Comparison of ENCODE assay signal across 27 cellular contexts in the genomic region with DNA sequence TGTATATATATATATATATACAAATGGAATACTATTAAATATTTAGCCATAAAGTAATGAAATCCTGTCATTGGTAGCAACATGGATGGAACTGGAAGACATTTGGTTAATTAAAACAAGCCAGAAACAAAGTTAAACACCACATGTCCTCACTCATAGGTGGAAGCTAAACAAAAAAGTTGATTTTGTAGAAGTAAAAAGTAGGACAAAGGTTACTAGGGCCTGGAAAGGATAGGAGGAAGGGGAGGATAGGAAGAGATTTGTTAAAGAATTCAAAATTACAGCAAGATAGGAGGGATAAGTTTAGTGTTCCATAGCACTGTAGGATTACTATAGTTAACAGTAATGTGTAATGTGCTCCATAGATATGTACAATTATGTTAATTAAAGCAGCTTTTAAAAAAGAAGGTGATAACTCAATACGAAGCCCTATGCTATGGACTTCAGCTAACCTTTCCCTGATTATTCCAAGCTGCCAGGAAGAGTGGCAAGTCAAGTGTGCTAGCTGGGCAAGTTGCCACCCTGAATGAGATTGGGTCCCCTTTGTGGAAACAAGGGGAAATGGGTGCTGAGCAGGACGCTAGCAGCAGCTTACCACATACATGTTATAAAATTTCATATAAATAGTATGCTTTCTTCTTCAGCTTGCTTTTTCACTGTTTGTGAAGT. TPM values are rescaled to one million over a fixed set of nuclear protein-coding genes. Genes with fewer than 3 reads are reported as not detected.
DNase-seq lines count a peak whose midpoint lies in the region; ATAC-seq, FAIRE-seq and TF ChIP-seq lines count a peak whose summit lies in the region.
"Had no signal": no experiment of that assay in that cellular context is flagged by ENCODE, and none has a peak within 500 bp of the region (broad histone marks: within the 10 kb centered on the region; RNA-seq: fewer than 3 reads in every experiment).

No MANE protein-coding gene starts in this region.

- no peak overlapping the region for H2AFZ ChIP-seq in hepatocyte

- peak; percentile 64 to 76 (median 70) for ATAC-seq in pancreas
- ATAC-seq in WTC11: no peak
- no peak for ATAC-seq in activated CD8-positive, alpha-beta T cell treated with anti-CD3 and anti-CD28 coated beads for 36 hours
- ATAC-seq: activated naive CD4-positive, alpha-beta T cell treated with anti-CD3 and anti-CD28 coated beads, Interleukin-2, amount 50 U/mL, for 72 hours; activated T-helper 17 cell treated with anti-CD3 and anti-CD28 coated beads, Interleukin-2, amount 50 U/mL, for 72 hours had no signal

- H3K9me3 ChIP-seq in Caco-2: no peaks in the 10 kb centered on the region
- no peaks in the 10 kb centered on the region for H3K9me3 ChIP-seq in hepatocyte (ENCODE audit: low read depth)
- H3K9me3 ChIP-seq in pancreas: no peaks in the 10 kb centered on the region
- H3K9me3 ChIP-seq: BLaER1 treated with 17β-estradiol and CSF1 and Interleukin-3, amounts not matched to agents 10 nM and 100 nM had no signal

- CTCF ChIA-PET in Caco-2 (lab: Charles Lee) (interaction anchor here (0.9 to 1.8 kb wide), 2 partner anchors 9 to 23 kb away, joined by 3 to 4 read pairs; no protein-coding TSS in a partner anchor), WTC11 (lab: Charles Lee) (interaction anchor here (1.9 kb wide), 1 partner anchor 8 kb away, joined by 7 read pairs; no protein-coding TSS in a partner anchor)
- CTCF ChIA-PET in activated CD8-positive, alpha-beta T cell treated with anti-CD3 and anti-CD28 coated beads for 36 hours (lab: Charles Lee): interaction anchor here (0.7 to 1.5 kb wide), 4 partner anchors 9 to 90 kb away, joined by 3 to 4 read pairs (median 3); a partner anchor contains a TSS

- peaks cover 69% of the 10 kb centered on the region for H3K4me1 ChIP-seq in Caco-2
- peaks cover 52% of the 10 kb centered on the region for H3K4me1 ChIP-seq in hepatocyte (ENCODE audit: insufficient read depth)
- H3K4me1 ChIP-seq in pancreas: peaks cover 9 to 21% (median 16%) of the 10 kb centered on the region in 3 donors

- TF ChIP-seq CTCF in Caco-2 (IDR thresholded peaks at IDR 0.05; ENCODE audit: insufficient read depth in 1 of 2, low read depth in 1 of 2, low read length in 1 of 2, severe bottlenecking in 1 of 2, unreplicated experiment in 1 of 2): no peak
- TF ChIP-seq CTCF in hepatocyte (IDR thresholded peaks at IDR 0.05; ENCODE audit: poor library complexity): no peak
- TF ChIP-seq CTCF in pancreas (IDR thresholded peaks at IDR 0.05): no peak
- no peak for TF ChIP-seq CTCF in WTC11 (IDR thresholded peaks at IDR 0.05)
- no peak for TF ChIP-seq CTCF in activated CD8-positive, alpha-beta T cell treated with anti-CD3 and anti-CD28 coated beads for 36 hours (IDR thresholded peaks at IDR 0.05)

- DNase-seq in Caco-2 (no peak), DMS79 treated with DMSO at 0.1 percent for 48 hours (lab: John Stamatoyannopoulos, UW) (peak; percentile 49), hepatocyte (ENCODE audit: low spot score) (no peak), pancreas (peak in 3 of 6 donors; percentile 23 to 50 (median 42)), WTC11 (ENCODE audit: low spot score) (no peak), urothelium cell line (ENCODE audit: low spot score) (no peak), activated gamma-delta T cell treated with Interleukin-2 at 50 U/mL for 16 hours (no peak)
- DNase-seq in activated CD8-positive, alpha-beta T cell treated with anti-CD3 and anti-CD28 coated beads for 36 hours: no peak
- DNase-seq: activated CD4-positive, alpha-beta memory T cell treated with anti-CD3 and anti-CD28 coated beads, Interleukin-2, amount 10 ng/mL, durations not matched to agents 7 days and 5 days; activated CD4-positive, CD25-positive, alpha-beta regulatory T cell treated with anti-CD3 and anti-CD28 coated beads, Interleukin-2, amount 50 U/mL, for 72 hours; anterior cingulate cortex; COR-L47; effector memory CD4-positive, alpha-beta T cell; glutamatergic neuron; mesendoderm; NCI-H146; NCI-H2171 treated with DMSO at 0.1 percent for 48 hours; NCI-H748 treated with DMSO at 0.1 percent for 48 hours; RPMI8226; T-helper 1 cell had no signal

- H3K36me3 ChIP-seq in Caco-2 (ENCODE audit: control insufficient read depth, insufficient read depth, low read length): no peaks in the 10 kb centered on the region; the same call in 1 of the 2 replicates
- no peaks in the 10 kb centered on the region for H3K36me3 ChIP-seq in hepatocyte (replicated peaks; ENCODE audit: insufficient read depth, low read depth)
- no peaks in the 10 kb centered on the region for H3K36me3 ChIP-seq in pancreas

- H3K27ac ChIP-seq in hepatocyte (peak overlapping the region; percentile 75), pancreas (peak overlapping the region in 1 of 4 donors; percentile 8)
- H3K27ac ChIP-seq: BLaER1 treated with 17β-estradiol and CSF1 and Interleukin-3, amounts not matched to agents 10 nM and 100 nM; coronary artery; KMS-11; skin epidermis had no signal

- H3K27me3 Mint-ChIP-seq in Caco-2 (ENCODE audit: insufficient read depth, unreplicated experiment): no peaks in the 10 kb centered on the region
- H3K27me3 Mint-ChIP-seq in WTC11 (ENCODE audit: low read depth): no peaks in the 10 kb centered on the region
- no peaks in the 10 kb centered on the region for H3K27me3 Mint-ChIP-seq in activated CD8-positive, alpha-beta T cell treated with anti-CD3 and anti-CD28 coated beads for 36 hours
- H3K27me3 Mint-ChIP-seq: activated T-helper 17 cell treated with anti-CD3 and anti-CD28 coated beads, Interleukin-2, amount 50 U/mL, for 72 hours had no signal

- no TSS peak for BruUV-seq in Caco-2 (replicated peaks; lab: Mats Ljungman, UMichigan)

- peaks cover 48% of the 10 kb centered on the region for H3K4me1 Mint-ChIP-seq in Caco-2 (ENCODE audit: low read depth, unreplicated experiment)
- peaks cover 23% of the 10 kb centered on the region for H3K4me1 Mint-ChIP-seq in WTC11
- peaks cover 7% of the 10 kb centered on the region for H3K4me1 Mint-ChIP-seq in activated CD8-positive, alpha-beta T cell treated with anti-CD3 and anti-CD28 coated beads for 36 hours (ENCODE audit: low read depth)

- FAIRE-seq in pancreas (lab: Jason Lieb, UNC) (no peak), urothelium cell line (lab: Jason Lieb, UNC) (no peak)
- FAIRE-seq: TTC549 had no signal

- H3K4me3 ChIP-seq in Caco-2 (ENCODE audit: low read depth, low read length): no peak overlapping the region
- no peak overlapping the region for H3K4me3 ChIP-seq in hepatocyte
- no peak overlapping the region for H3K4me3 ChIP-seq in pancreas
- H3K4me3 ChIP-seq: BLaER1 treated with 17β-estradiol and CSF1 and Interleukin-3, amounts not matched to agents 10 nM and 100 nM; coronary artery; skin epidermis had no signal

- H3K27me3 ChIP-seq in Caco-2 (replicated peaks; ENCODE audit: control insufficient read depth, insufficient read depth, low read length) (no peaks in the 10 kb centered on the region), hepatocyte (no peaks in the 10 kb centered on the region), pancreas (no peaks in the 10 kb centered on the region)
- H3K27me3 ChIP-seq: BLaER1 treated with 17β-estradiol and CSF1 and Interleukin-3, amounts not matched to agents 10 nM and 100 nM had no signal

- peaks cover 11% of the 10 kb centered on the region for H3K36me3 Mint-ChIP-seq in Caco-2 (ENCODE audit: insufficient read depth, unreplicated experiment)
- no peaks in the 10 kb centered on the region for H3K36me3 Mint-ChIP-seq in WTC11
- H3K36me3 Mint-ChIP-seq in activated CD8-positive, alpha-beta T cell treated with anti-CD3 and anti-CD28 coated beads for 36 hours (ENCODE audit: low read depth): no peaks in the 10 kb centered on the region
- H3K36me3 Mint-ChIP-seq: activated naive CD4-positive, alpha-beta T cell treated with anti-CD3 and anti-CD28 coated beads, Interleukin-2, amount 50 U/mL, for 72 hours had no signal

- H3K27ac Mint-ChIP-seq in Caco-2 (ENCODE audit: unreplicated experiment) (peak overlapping the region; percentile 14), WTC11 (no peak overlapping the region)
- H3K27ac Mint-ChIP-seq in activated CD8-positive, alpha-beta T cell treated with anti-CD3 and anti-CD28 coated beads for 36 hours: no peak overlapping the region
- H3K27ac Mint-ChIP-seq: activated CD4-positive, alpha-beta memory T cell treated with anti-CD3 and anti-CD28 coated beads, Interleukin-2, amount 10 ng/mL, durations not matched to agents 7 days and 5 days; activated naive CD4-positive, alpha-beta T cell treated with anti-CD3 and anti-CD28 coated beads, Interleukin-2, amount 50 U/mL, for 72 hours; activated T-helper 17 cell treated with anti-CD3 and anti-CD28 coated beads, Interleukin-2, amount 50 U/mL, for 72 hours had no signal

- H4K20me1 ChIP-seq in hepatocyte (ENCODE audit: insufficient read depth, poor library complexity, severe bottlenecking): peaks cover 3% of the 10 kb centered on the region

- no peaks in the 10 kb centered on the region for H3K9me2 ChIP-seq in hepatocyte (replicated peaks; ENCODE audit: insufficient read depth)

- intact Hi-C loops in Caco-2 (cut with micrococcal nuclease; ENCODE audit: unreplicated experiment) (no loop called here), pancreas (cut with DNase I) (no loop called here)
- intact Hi-C loops in activated CD8-positive, alpha-beta T cell treated with anti-CD3 and anti-CD28 coated beads for 36 hours (cut with micrococcal nuclease): no loop called here

- H3K4me3 Mint-ChIP-seq in Caco-2 (ENCODE audit: unreplicated experiment) (no peak overlapping the region), WTC11 (no peak overlapping the region)
- no peak overlapping the region for H3K4me3 Mint-ChIP-seq in activated CD8-positive, alpha-beta T cell treated with anti-CD3 and anti-CD28 coated beads for 36 hours
- H3K4me3 Mint-ChIP-seq: activated CD4-positive, alpha-beta memory T cell treated with anti-CD3 and anti-CD28 coated beads, Interleukin-2, amount 10 ng/mL, durations not matched to agents 7 days and 5 days; activated T-helper 17 cell treated with anti-CD3 and anti-CD28 coated beads, Interleukin-2, amount 50 U/mL, for 72 hours had no signal

- H3K9me3 Mint-ChIP-seq in Caco-2 (ENCODE audit: unreplicated experiment) (no peaks in the 10 kb centered on the region), WTC11 (no peaks in the 10 kb centered on the region)
- H3K9me3 Mint-ChIP-seq in activated CD8-positive, alpha-beta T cell treated with anti-CD3 and anti-CD28 coated beads for 36 hours: no peaks in the 10 kb centered on the region
- H3K9me3 Mint-ChIP-seq: activated CD4-positive, alpha-beta memory T cell treated with anti-CD3 and anti-CD28 coated beads, Interleukin-2, amount 10 ng/mL, durations not matched to agents 7 days and 5 days; activated naive CD4-positive, alpha-beta T cell treated with anti-CD3 and anti-CD28 coated beads, Interleukin-2, amount 50 U/mL, for 72 hours; activated T-helper 17 cell treated with anti-CD3 and anti-CD28 coated beads, Interleukin-2, amount 50 U/mL, for 72 hours had no signal

- H3K79me2 ChIP-seq in hepatocyte: peaks cover 89% of the 10 kb centered on the region

- 59% methylated on average over 2 of the region's 2 CpGs for WGBS in hepatocyte (ENCODE audit: low lambda C conversion rate, missing lambda C conversion rate)
- WGBS in pancreas, 2 donors: 21 to 26% methylated on average over 2 of the region's 2 CpGs

- POLR2A ChIA-PET in Caco-2 (lab: Charles Lee) (interaction anchor here (0.7 kb wide), 1 partner anchor 105 kb away, joined by 4 read pairs; no protein-coding TSS in a partner anchor), WTC11 (lab: Charles Lee) (interaction anchor here (0.5 kb wide), 1 partner anchor 449 kb away, joined by 3 read pairs; no protein-coding TSS in a partner anchor)
- POLR2A ChIA-PET in activated CD8-positive, alpha-beta T cell treated with anti-CD3 and anti-CD28 coated beads for 36 hours (lab: Charles Lee): no interaction called here

- H3K4me2 ChIP-seq in hepatocyte: peak overlapping the region; percentile 19
- H3K4me2 ChIP-seq: KMS-11 had no signal

RNA-seq across cellular contexts. Expression of a gene that starts 12.3 kb away (rescaled TPM):
- total RNA-seq in Caco-2 (2022): 39.2 and 42.6 TPM in 2 replicates
- 27.0 and 29.6 TPM in 2 replicates for total RNA-seq in hepatocyte
- 15.0 and 16.4 TPM in 2 replicates for polyA plus RNA-seq in hepatocyte
- total RNA-seq in pancreas: 10 to 100 TPM in 1 of 6 donors, 1 to 10 TPM in 5; 4.5 to 13.9 (median 6.4) TPM
- 1 to 10 TPM; 2.8 to 3.5 TPM for polyA plus RNA-seq in pancreas
- 5.7 to 7.3 TPM (median 6.9 TPM) in 3 replicates for total RNA-seq in WTC11 (2021)
- total RNA-seq in activated CD8-positive, alpha-beta T cell treated with anti-CD3 and anti-CD28 coated beads for 36 hours: under 1 TPM; 0.43 to 0.70 TPM

RNA-seq across cellular contexts. Expression of a gene that starts 26.8 kb away (rescaled TPM):
- total RNA-seq in Caco-2 (2022) (97.2 and 110 TPM in 2 replicates), hepatocyte (29.9 and 44.3 TPM in 2 replicates), pancreas (10 to 100 TPM; 11.7 to 22.4 (median 15.8) TPM), WTC11 (2021) (96.9 to 122 TPM (median 97.1 TPM) in 3 replicates)
- polyA plus RNA-seq in hepatocyte (7.7 and 9.3 TPM in 2 replicates), pancreas (1 to 10 TPM; 5.7 to 6.3 TPM)
- total RNA-seq in activated CD8-positive, alpha-beta T cell treated with anti-CD3 and anti-CD28 coated beads for 36 hours: 100 to 1,000 TPM; 118 to 135 TPM

Comparison
In these comparisons a context has a peak if more than half of its experiments do, and no peak if none do; other contexts are left out.
1. ATAC-seq: peak in pancreas (4 of 4); none in WTC11 (single experiment) and activated CD8-positive, alpha-beta T cell treated with anti-CD3 and anti-CD28 coated beads for 36 hours (single experiment).